Comparison of ENCODE assay signal across 8 cellular contexts in the genomic region with DNA sequence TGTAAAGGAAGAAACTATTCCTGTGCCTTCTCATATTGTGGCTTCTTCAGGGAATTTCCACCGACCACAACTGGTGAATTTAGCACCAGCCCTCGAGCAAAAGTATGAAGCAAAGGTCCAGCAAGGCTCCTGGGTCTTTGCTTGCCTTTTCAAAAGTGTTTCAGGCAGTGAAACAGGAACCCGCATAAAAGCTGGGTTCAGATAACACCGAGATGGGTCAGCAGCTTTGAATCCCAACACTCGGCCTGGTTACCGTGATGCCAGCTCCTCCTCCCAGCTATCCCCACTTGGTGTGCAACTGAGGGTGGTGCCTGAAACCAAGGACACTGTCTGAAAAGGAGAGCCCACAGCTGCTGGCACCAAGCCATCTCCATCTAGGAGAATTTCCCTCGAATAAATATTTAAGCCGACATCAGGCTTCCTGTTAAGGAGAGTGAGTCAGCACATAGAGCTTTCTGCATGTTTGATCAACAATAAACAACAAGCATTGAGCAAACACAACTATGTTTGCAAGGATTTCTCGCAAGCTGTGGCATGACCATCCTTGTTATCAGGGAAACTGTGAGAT.
DNase-seq lines count a peak whose midpoint lies in the region; ATAC-seq lines count a peak whose summit lies in the region.

No MANE protein-coding gene starts in this region.

- DNase-seq in COLO668 (lab: John Stamatoyannopoulos, UW; ENCODE audit: unreplicated experiment) (peak; percentile 90), NCI-H2196 treated with DMSO at 0.1 percent for 48 hours (lab: John Stamatoyannopoulos, UW; ENCODE audit: unreplicated experiment) (peak; percentile 40), HUDEP-2 (lab: John Stamatoyannopoulos, UW; ENCODE audit: unreplicated experiment in 76 of 76) (no peak), cerebellar nuclear complex (lab: John Stamatoyannopoulos, UW) (no peak)
- no peak for DNase-seq in activated T-cell treated with anti-CD3 and anti-CD28 coated beads, Interleukin-2, amount 50 U/mL, for 24 hours

- no peak for ATAC-seq in HG03439 (IDR thresholded peaks at IDR 0.05; ENCODE audit: unreplicated experiment)

- no peaks in the 10 kb centered on the region for H3K9me3 Mint-ChIP-seq in activated T-cell treated with anti-CD3 and anti-CD28 coated beads, Interleukin-2, amount 50 U/mL, for 24 hours

- no peaks in the 10 kb centered on the region for H3K27me3 ChIP-seq in mucosa of rectum (ENCODE audit: control insufficient read depth in 2 of 2, insufficient read depth in 2 of 2, low read length in 2 of 2)

- no peaks in the 10 kb centered on the region for H3K9me3 ChIP-seq in mucosa of rectum (ENCODE audit: control insufficient read depth in 2 of 2, low read length in 2 of 2)

- H3K27ac Mint-ChIP-seq in activated T-cell treated with anti-CD3 and anti-CD28 coated beads, Interleukin-2, amount 50 U/mL, for 24 hours: no peak overlapping the region

- H3K27ac ChIP-seq in cingulate gyrus (ENCODE audit: low read depth, low read length) (peak overlapping the region; percentile 2), mucosa of rectum (ENCODE audit: low read depth in 2 of 2, low read length in 2 of 2) (peak overlapping the region; percentile 49 to 53)

- H3K4me3 ChIP-seq in mucosa of rectum (ENCODE audit: low read length in 2 of 2): no peak overlapping the region

- peaks cover 0 to 5% of the 10 kb centered on the region in 2 donors for H3K4me1 ChIP-seq in mucosa of rectum (ENCODE audit: control insufficient read depth in 2 of 2, insufficient read depth in 2 of 2, low read length in 2 of 2)

- H3K36me3 Mint-ChIP-seq in activated T-cell treated with anti-CD3 and anti-CD28 coated beads, Interleukin-2, amount 50 U/mL, for 24 hours (ENCODE audit: low read depth): no peaks in the 10 kb centered on the region

- H3K27me3 Mint-ChIP-seq in activated T-cell treated with anti-CD3 and anti-CD28 coated beads, Interleukin-2, amount 50 U/mL, for 24 hours: peaks cover 35% of the 10 kb centered on the region

- H3K4me1 Mint-ChIP-seq in activated T-cell treated with anti-CD3 and anti-CD28 coated beads, Interleukin-2, amount 50 U/mL, for 24 hours (ENCODE audit: low read depth): peaks cover 3% of the 10 kb centered on the region

- H3K9ac ChIP-seq in mucosa of rectum (ENCODE audit: low read depth in 1 of 2, low read length in 2 of 2): no peak overlapping the region

- H3K4me3 Mint-ChIP-seq in activated T-cell treated with anti-CD3 and anti-CD28 coated beads, Interleukin-2, amount 50 U/mL, for 24 hours: no peak overlapping the region

- H3K36me3 ChIP-seq in mucosa of rectum (ENCODE audit: control insufficient read depth in 2 of 2, insufficient read depth in 2 of 2, low read length in 2 of 2): no peaks in the 10 kb centered on the region

Comparison
In these comparisons a context has a peak if more than half of its experiments do, and no peak if none do; other contexts are left out.
1. DNase-seq: peak in COLO668 (single experiment) and NCI-H2196 treated with DMSO at 0.1 percent for 48 hours (single experiment); none in HUDEP-2 (0 of 76), activated T-cell treated with anti-CD3 and anti-CD28 coated beads, Interleukin-2, amount 50 U/mL, for 24 hours (single experiment) and cerebellar nuclear complex (0 of 2).